Comparison of ENCODE assay signal across 18 cellular contexts in the genomic region with DNA sequence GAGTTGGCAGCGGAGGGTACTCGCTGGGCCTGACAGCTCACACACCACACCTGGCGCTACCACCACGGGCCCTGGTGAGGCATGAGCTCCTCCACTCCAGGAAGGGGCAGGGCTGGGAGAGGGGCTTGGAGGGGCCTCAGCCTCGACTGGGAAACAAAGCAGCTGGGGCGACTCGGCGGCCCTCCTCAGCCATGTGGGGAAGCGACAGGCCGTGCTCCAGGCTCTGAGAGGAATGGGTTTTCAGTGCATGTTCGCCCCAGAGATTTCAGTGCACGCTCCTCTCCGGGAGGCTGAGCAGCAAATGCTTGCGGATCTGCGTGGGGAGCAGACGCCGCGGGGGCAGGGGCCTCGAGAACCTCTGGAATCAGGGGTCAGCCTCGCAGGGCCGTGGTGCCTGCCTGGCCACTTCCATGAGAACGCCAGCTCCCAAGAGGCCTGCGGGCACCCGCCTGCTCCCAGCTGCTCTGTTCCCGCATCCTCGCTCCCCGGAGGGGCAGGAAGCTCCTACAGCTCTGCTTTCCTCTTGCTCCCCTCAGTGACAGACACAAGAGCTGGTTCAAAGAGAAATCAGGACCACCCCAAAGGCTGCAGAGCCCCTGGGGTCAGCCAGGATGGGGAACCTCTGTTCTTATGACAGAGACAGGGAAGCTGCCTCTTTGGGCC. TPM values are rescaled to one million over a fixed set of nuclear protein-coding genes. Genes with fewer than 3 reads are reported as not detected.
DNase-seq lines count a peak whose midpoint lies in the region; TF ChIP-seq lines count a peak whose summit lies in the region.
"Had no signal": no experiment of that assay in that cellular context is flagged by ENCODE, and none has a peak within 500 bp of the region (broad histone marks: within the 10 kb centered on the region; RNA-seq: fewer than 3 reads in every experiment).

No MANE protein-coding gene starts in this region.

- H2AFZ ChIP-seq in neuronal stem cell (ENCODE audit: low read length) = no peak overlapping the region
- H2AFZ ChIP-seq: GM23248 had no signal

- WGBS in neuronal stem cell (ENCODE audit: extremely low coverage in 2 of 2, insufficient read length in 2 of 2, insufficient replicate concordance in 1 of 2), 2 donors = no CpG with 5 or more reads among the region's 27 CpGs
- WGBS in spleen, 5 donors = 85 to 93% (median 91%) methylated on average over 7 to 27 of the region's 27 CpGs

- H3K9me3 ChIP-seq in HEK293 (ENCODE audit: control insufficient read depth, insufficient read depth, low read depth, low read length) = no peaks in the 10 kb centered on the region
- H3K9me3 ChIP-seq in neuronal stem cell (replicated peaks in 1 of 2; ENCODE audit: control insufficient read depth in 2 of 2, insufficient read depth in 1 of 2, low read depth in 1 of 2, low read length in 2 of 2) = no peaks in the 10 kb centered on the region
- H3K9me3 ChIP-seq in spleen = no peaks in the 10 kb centered on the region
- no peaks in the 10 kb centered on the region for H3K9me3 ChIP-seq in uterus

- no peaks in the 10 kb centered on the region for H3K4me1 ChIP-seq in HEK293 (ENCODE audit: control insufficient read depth, insufficient read depth, low read length)
- H3K4me1 ChIP-seq in neuronal stem cell (ENCODE audit: control insufficient read depth in 2 of 2, insufficient read depth in 1 of 2, low read depth in 1 of 2, low read length in 2 of 2) = peaks cover 17 to 29% of the 10 kb centered on the region in 2 donors
- peaks cover 4 to 51% (median 23%) of the 10 kb centered on the region in 6 donors for H3K4me1 ChIP-seq in spleen
- peaks cover 0 to 5% of the 10 kb centered on the region in 2 donors for H3K4me1 ChIP-seq in uterus

- H3K4me1 Mint-ChIP-seq in type B pancreatic cell (ENCODE audit: unreplicated experiment) = peaks cover 20% of the 10 kb centered on the region
- H3K4me1 Mint-ChIP-seq: CD4-positive, alpha-beta memory T cell had no signal

- H3K36me3 ChIP-seq in HEK293 (ENCODE audit: control insufficient read depth in 2 of 2, insufficient read depth in 1 of 2, low read length in 2 of 2) = peaks cover 0 to 34% of the 10 kb centered on the region in 2 experiments; a peak in 1 of 3 replicates
- peaks cover 17 to 21% of the 10 kb centered on the region in 2 donors for H3K36me3 ChIP-seq in neuronal stem cell (replicated peaks in 1 of 2; ENCODE audit: control insufficient read depth in 2 of 2, insufficient read depth in 2 of 2, low read length in 2 of 2)
- H3K36me3 ChIP-seq in spleen = no peaks in the 10 kb centered on the region
- no peaks in the 10 kb centered on the region for H3K36me3 ChIP-seq in uterus

- CTCF ChIA-PET in HEK293 (lab: Yijun Ruan, JAX) (interaction anchor here (0.6 to 1.0 kb wide), 4 partner anchors 8 to 75 kb away, joined by 3 to 6 read pairs (median 4); no protein-coding TSS in a partner anchor), HEK293T (lab: Yijun Ruan, JAX) (interaction anchor here (1.2 kb wide), 1 partner anchor 33 kb away, joined by 6 read pairs; no protein-coding TSS in a partner anchor)

- H3K4me2 ChIP-seq in neuronal stem cell (ENCODE audit: insufficient read depth, low read length, poor library complexity, severe bottlenecking) = no peak overlapping the region

- no peak overlapping the region for H3K4me3 Mint-ChIP-seq in type B pancreatic cell
- H3K4me3 Mint-ChIP-seq: CD4-positive, alpha-beta memory T cell; H9; HFFc6 had no signal

- H3K27ac ChIP-seq in HEK293 (ENCODE audit: extremely low read depth, low read depth, low read length) (no peak overlapping the region), neuronal stem cell (replicated peaks; ENCODE audit: low read length) (no peak overlapping the region), spleen (peak overlapping the region in 5 of 8 donors; percentile 49 to 65 (median 56)), uterus (no peak overlapping the region)
- H3K27ac ChIP-seq: GM23248 had no signal

- H3K4me3 ChIP-seq in HEK293 (ENCODE audit: low read depth, low read length) = no peak overlapping the region
- H3K4me3 ChIP-seq in neuronal stem cell (ENCODE audit: low read length in 2 of 2) = no peak overlapping the region
- H3K4me3 ChIP-seq in spleen = no peak overlapping the region
- no peak overlapping the region for H3K4me3 ChIP-seq in uterus
- H3K4me3 ChIP-seq: GM12878, GM23248 had no signal

- H2BK120ac ChIP-seq in neuronal stem cell (ENCODE audit: low read depth, low read length) = no peak overlapping the region

- no peak overlapping the region for H4K91ac ChIP-seq in neuronal stem cell (ENCODE audit: low read depth, low read length, poor library complexity)

- H2BK15ac ChIP-seq in neuronal stem cell (ENCODE audit: low read length) = no peak overlapping the region

- no peak overlapping the region for H3K18ac ChIP-seq in neuronal stem cell (ENCODE audit: low read length)

- peak overlapping the region; percentile 66 for H2BK5ac ChIP-seq in neuronal stem cell (ENCODE audit: low read length)

- H3K9me3 Mint-ChIP-seq in type B pancreatic cell = no peaks in the 10 kb centered on the region
- H3K9me3 Mint-ChIP-seq: CD4-positive, alpha-beta memory T cell; H9; HFFc6 had no signal

- no peak overlapping the region for H3K4ac ChIP-seq in neuronal stem cell (ENCODE audit: low read length)

- H4K8ac ChIP-seq in neuronal stem cell (ENCODE audit: low read depth, low read length) = no peak overlapping the region

- peaks cover 9% of the 10 kb centered on the region for H3K79me1 ChIP-seq in neuronal stem cell (ENCODE audit: low read depth, low read length)

- no peaks in the 10 kb centered on the region for H3K36me3 Mint-ChIP-seq in type B pancreatic cell

- no peak overlapping the region for H3K27ac Mint-ChIP-seq in type B pancreatic cell
- H3K27ac Mint-ChIP-seq: CD4-positive, alpha-beta memory T cell; HFFc6 had no signal

- TF ChIP-seq CTCF in HEK293 (tag by site-specific recombination; IDR thresholded peaks at IDR 0.05) (no peak), spleen (IDR thresholded peaks at IDR 0.05 in 8 of 11, conservative IDR thresholded peaks at IDR 0.05 in 3 of 11) (no peak), uterus (IDR thresholded peaks at IDR 0.05) (no peak), type B pancreatic cell (conservative IDR thresholded peaks at IDR 0.05) (no peak)

- peak overlapping the region; percentile 65 for H3K23ac ChIP-seq in neuronal stem cell (ENCODE audit: low read depth, low read length, poor library complexity)

- H3K27me3 Mint-ChIP-seq in type B pancreatic cell = no peaks in the 10 kb centered on the region
- H3K27me3 Mint-ChIP-seq: CD4-positive, alpha-beta memory T cell had no signal

- peak overlapping the region; percentile 75 for H3K14ac ChIP-seq in neuronal stem cell (ENCODE audit: low read length)

- peak overlapping the region; percentile 24 for H3K9ac ChIP-seq in neuronal stem cell (ENCODE audit: low read depth, low read length, poor library complexity)
- H3K9ac ChIP-seq: GM23248 had no signal

- intact Hi-C loops in spleen (cut with DNase I; ENCODE audit: low total_unique reads) (no loop called here), uterus (cut with DNase I; ENCODE audit: low total_unique reads) (no loop called here)

- DNase-seq in left kidney (ENCODE audit: low read depth, low spot score) = peak; percentile 57
- DNase-seq in neuronal stem cell (ENCODE audit: low spot score) = no peak
- no peak for DNase-seq in spleen
- no peak for DNase-seq in HEK293T (ENCODE audit: extremely low spot score)
- DNase-seq in uterus = no peak
- DNase-seq in type B pancreatic cell (ENCODE audit: extremely low spot score, unreplicated experiment) = no peak
- DNase-seq: ACHN; C1 segment of cervical spinal cord; CD4-positive, alpha-beta memory T cell; DMS79; GM23248; H9; HFFc6 had no signal

- H2BK12ac ChIP-seq in neuronal stem cell (ENCODE audit: low read length) = no peak overlapping the region

- TF ChIP-seq POLR2A in spleen (IDR thresholded peaks at IDR 0.05) = no peak
- no peak for TF ChIP-seq POLR2A in uterus (IDR thresholded peaks at IDR 0.05)

- POLR2A ChIA-PET in HEK293 (lab: Yijun Ruan, JAX) (no interaction called here), HEK293T (lab: Yijun Ruan, JAX) (no interaction called here)

- peak overlapping the region; percentile 70 for H2AK5ac ChIP-seq in neuronal stem cell (ENCODE audit: low read depth, low read length)

- H3K27me3 ChIP-seq in neuronal stem cell (ENCODE audit: control insufficient read depth in 3 of 3, insufficient read depth in 3 of 3, low read depth in 1 of 3, low read length in 3 of 3) (no peaks in the 10 kb centered on the region), spleen (replicated peaks in 1 of 7) (no peaks in the 10 kb centered on the region), uterus (no peaks in the 10 kb centered on the region)

TF ChIP-seq in HEK293, 187 proteins besides CTCF, POLR2A, EP300 and RAD21:
- TF ChIP-seq SCRT2 (tag by site-specific recombination; IDR thresholded peaks at IDR 0.05) = 0 out of 2 replicates have a peak, but pooled peaks have one; percentile 9
- TF ChIP-seq ZNF184 (tag by site-specific recombination; IDR thresholded peaks at IDR 0.05) = no peak

TF ChIP-seq in HEK293T, 16 proteins besides CTCF, POLR2A, EP300 and RAD21 (continues in another document):
- no peak for TF ChIP-seq CTBP1 (IDR thresholded peaks at IDR 0.05; ENCODE audit: borderline replicate concordance)
- TF ChIP-seq, protein P1, sequence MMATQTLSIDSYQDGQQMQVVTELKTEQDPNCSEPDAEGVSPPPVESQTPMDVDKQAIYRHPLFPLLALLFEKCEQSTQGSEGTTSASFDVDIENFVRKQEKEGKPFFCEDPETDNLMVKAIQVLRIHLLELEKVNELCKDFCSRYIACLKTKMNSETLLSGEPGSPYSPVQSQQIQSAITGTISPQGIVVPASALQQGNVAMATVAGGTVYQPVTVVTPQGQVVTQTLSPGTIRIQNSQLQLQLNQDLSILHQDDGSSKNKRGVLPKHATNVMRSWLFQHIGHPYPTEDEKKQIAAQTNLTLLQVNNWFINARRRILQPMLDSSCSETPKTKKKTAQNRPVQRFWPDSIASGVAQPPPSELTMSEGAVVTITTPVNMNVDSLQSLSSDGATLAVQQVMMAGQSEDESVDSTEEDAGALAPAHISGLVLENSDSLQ (IDR thresholded peaks at IDR 0.05) = no peak
- TF ChIP-seq FOXA1 (IDR thresholded peaks at IDR 0.05) = no peak

RNA-seq across cellular contexts. Expression of a gene that starts 19.0 kb away (rescaled TPM):
- polyA plus RNA-seq in neuronal stem cell (2013, experiment 1 of 2) = 21.7 TPM
- 21.5 TPM for polyA plus RNA-seq in neuronal stem cell (2013, experiment 2 of 2)
- total RNA-seq in spleen (10 to 100 TPM in 6 of 7 donors, 1 to 10 TPM in 1; 7.1 to 26.6 (median 12.9) TPM), uterus (10 to 100 TPM in 2 of 4 donors, 1 to 10 TPM in 2; 5.6 to 22.1 (median 10.3) TPM), type B pancreatic cell (ENCODE audit: low replicate concordance) (6.1 and 8.5 TPM in 2 replicates)
- 1 to 10 TPM; 2.1 to 5.7 (median 2.5) TPM for polyA plus RNA-seq in spleen
- polyA plus RNA-seq: CD4-positive, alpha-beta memory T cell had no signal

RNA-seq across cellular contexts. Expression of a gene that starts 35.9 kb away (rescaled TPM):
- polyA plus RNA-seq in neuronal stem cell (2013, experiment 1 of 2) = 0.08 TPM
- polyA plus RNA-seq in neuronal stem cell (2013, experiment 2 of 2) = 0.15 TPM
- not detected for total RNA-seq in spleen
- not detected for polyA plus RNA-seq in spleen
- total RNA-seq in uterus = not detected
- not detected in 2 replicates for total RNA-seq in type B pancreatic cell (ENCODE audit: low replicate concordance)
- total RNA-seq: A172; CD4-positive, alpha-beta memory T cell; G401; GM12878; GM23248; HepG2; HFFc6 had no signal
- polyA plus RNA-seq: CD4-positive, alpha-beta memory T cell; GM12878; GM23248; HepG2 had no signal

RNA-seq across cellular contexts. Expression of a gene that starts 44.1 kb away (rescaled TPM):
- polyA plus RNA-seq in neuronal stem cell (2013, experiment 1 of 2) = 38.1 TPM
- polyA plus RNA-seq in neuronal stem cell (2013, experiment 2 of 2) = 38.5 TPM
- total RNA-seq in spleen = 10 to 100 TPM; 19.8 to 34.6 (median 30.7) TPM
- polyA plus RNA-seq in spleen = 10 to 100 TPM in 1 of 3 donors, 1 to 10 TPM in 2; 5.2 to 13.3 (median 8.3) TPM
- 10 to 100 TPM; 15.6 to 87.4 (median 57.7) TPM for total RNA-seq in uterus
- 56.6 and 63.5 TPM in 2 replicates for total RNA-seq in type B pancreatic cell (ENCODE audit: low replicate concordance)

Comparison
In these comparisons a context has a peak if more than half of its experiments do, and no peak if none do; other contexts are left out.
1. H3K27ac ChIP-seq: peak in spleen (5 of 8); none in HEK293 (single experiment), neuronal stem cell (single experiment) and uterus (0 of 2).